ENCODE assay signal across 1 cellular context in the genomic region with DNA sequence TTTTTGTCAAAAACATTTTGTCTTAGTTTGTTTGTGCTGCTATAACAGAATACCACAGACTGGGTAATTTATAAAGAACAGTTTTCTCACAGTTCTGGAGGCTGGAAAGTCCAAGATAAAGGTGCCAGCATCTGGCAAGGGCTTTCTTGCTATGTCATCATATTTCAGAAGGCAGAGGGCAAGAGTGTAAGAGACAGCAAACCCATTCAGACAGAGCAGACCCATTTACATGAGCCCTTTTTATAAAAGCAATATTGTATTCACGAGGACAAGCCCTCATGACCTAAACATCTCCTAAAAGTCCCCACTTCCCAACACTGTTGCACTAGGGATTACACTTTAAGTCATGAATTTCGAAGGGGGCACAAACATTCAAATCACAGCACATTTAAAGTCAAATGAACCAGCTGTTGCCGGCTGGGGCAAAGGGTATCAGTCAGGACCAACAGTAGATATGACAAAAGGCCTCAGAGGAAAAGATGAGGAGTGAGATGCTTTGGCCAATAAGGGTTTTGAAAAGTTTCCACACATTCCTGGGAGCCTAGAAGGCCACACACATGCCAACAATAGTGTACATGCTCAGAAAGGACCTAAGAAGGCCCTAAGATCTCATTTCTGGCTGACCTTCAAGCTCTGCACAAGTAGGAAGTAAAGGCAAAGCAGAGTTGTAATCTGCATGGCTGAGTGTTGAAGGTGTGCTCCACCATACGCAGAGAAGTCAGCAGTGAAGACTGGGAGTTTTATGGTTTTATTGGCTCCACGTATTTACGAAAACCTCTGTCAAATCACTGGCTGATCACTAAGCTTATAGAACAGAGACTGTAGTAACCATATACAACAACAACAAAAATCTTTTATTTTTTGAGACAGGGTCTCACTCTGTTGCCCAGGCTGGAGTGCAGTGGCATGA.
TF ChIP-seq lines count a peak whose summit lies in the region.

No MANE protein-coding gene starts in this region.

TF ChIP-seq in WTC11, 78 proteins besides CTCF, POLR2A, EP300 and RAD21 (continued from another document):
- TF ChIP-seq, protein P1, sequence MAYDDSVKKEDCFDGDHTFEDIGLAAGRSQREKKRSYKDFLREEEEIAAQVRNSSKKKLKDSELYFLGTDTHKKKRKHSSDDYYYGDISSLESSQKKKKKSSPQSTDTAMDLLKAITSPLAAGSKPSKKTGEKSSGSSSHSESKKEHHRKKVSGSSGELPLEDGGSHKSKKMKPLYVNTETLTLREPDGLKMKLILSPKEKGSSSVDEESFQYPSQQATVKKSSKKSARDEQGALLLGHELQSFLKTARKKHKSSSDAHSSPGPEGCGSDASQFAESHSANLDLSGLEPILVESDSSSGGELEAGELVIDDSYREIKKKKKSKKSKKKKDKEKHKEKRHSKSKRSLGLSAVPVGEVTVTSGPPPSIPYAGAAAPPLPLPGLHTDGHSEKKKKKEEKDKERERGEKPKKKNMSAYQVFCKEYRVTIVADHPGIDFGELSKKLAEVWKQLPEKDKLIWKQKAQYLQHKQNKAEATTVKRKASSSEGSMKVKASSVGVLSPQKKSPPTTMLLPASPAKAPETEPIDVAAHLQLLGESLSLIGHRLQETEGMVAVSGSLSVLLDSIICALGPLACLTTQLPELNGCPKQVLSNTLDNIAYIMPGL (CRISPR knock-in tag; IDR thresholded peaks at IDR 0.05), result no peak
- TF ChIP-seq ZNF121 (CRISPR knock-in tag; IDR thresholded peaks at IDR 0.05), result no peak
- TF ChIP-seq MXD4 (CRISPR knock-in tag; IDR thresholded peaks at IDR 0.05; ENCODE audit: borderline replicate concordance), result no peak
- TF ChIP-seq, protein P2, sequence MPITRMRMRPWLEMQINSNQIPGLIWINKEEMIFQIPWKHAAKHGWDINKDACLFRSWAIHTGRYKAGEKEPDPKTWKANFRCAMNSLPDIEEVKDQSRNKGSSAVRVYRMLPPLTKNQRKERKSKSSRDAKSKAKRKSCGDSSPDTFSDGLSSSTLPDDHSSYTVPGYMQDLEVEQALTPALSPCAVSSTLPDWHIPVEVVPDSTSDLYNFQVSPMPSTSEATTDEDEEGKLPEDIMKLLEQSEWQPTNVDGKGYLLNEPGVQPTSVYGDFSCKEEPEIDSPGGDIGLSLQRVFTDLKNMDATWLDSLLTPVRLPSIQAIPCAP (CRISPR knock-in tag; IDR thresholded peaks at IDR 0.05), result no peak
- TF ChIP-seq NR3C1 (CRISPR knock-in tag; conservative IDR thresholded peaks at IDR 0.05; ENCODE audit: low read depth), result no peak
- TF ChIP-seq, protein P3, sequence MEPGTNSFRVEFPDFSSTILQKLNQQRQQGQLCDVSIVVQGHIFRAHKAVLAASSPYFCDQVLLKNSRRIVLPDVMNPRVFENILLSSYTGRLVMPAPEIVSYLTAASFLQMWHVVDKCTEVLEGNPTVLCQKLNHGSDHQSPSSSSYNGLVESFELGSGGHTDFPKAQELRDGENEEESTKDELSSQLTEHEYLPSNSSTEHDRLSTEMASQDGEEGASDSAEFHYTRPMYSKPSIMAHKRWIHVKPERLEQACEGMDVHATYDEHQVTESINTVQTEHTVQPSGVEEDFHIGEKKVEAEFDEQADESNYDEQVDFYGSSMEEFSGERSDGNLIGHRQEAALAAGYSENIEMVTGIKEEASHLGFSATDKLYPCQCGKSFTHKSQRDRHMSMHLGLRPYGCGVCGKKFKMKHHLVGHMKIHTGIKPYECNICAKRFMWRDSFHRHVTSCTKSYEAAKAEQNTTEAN (CRISPR knock-in tag; IDR thresholded peaks at IDR 0.05), result no peak
- TF ChIP-seq ZNF671 (CRISPR knock-in tag; IDR thresholded peaks at IDR 0.05), result no peak
- TF ChIP-seq, protein P4, sequence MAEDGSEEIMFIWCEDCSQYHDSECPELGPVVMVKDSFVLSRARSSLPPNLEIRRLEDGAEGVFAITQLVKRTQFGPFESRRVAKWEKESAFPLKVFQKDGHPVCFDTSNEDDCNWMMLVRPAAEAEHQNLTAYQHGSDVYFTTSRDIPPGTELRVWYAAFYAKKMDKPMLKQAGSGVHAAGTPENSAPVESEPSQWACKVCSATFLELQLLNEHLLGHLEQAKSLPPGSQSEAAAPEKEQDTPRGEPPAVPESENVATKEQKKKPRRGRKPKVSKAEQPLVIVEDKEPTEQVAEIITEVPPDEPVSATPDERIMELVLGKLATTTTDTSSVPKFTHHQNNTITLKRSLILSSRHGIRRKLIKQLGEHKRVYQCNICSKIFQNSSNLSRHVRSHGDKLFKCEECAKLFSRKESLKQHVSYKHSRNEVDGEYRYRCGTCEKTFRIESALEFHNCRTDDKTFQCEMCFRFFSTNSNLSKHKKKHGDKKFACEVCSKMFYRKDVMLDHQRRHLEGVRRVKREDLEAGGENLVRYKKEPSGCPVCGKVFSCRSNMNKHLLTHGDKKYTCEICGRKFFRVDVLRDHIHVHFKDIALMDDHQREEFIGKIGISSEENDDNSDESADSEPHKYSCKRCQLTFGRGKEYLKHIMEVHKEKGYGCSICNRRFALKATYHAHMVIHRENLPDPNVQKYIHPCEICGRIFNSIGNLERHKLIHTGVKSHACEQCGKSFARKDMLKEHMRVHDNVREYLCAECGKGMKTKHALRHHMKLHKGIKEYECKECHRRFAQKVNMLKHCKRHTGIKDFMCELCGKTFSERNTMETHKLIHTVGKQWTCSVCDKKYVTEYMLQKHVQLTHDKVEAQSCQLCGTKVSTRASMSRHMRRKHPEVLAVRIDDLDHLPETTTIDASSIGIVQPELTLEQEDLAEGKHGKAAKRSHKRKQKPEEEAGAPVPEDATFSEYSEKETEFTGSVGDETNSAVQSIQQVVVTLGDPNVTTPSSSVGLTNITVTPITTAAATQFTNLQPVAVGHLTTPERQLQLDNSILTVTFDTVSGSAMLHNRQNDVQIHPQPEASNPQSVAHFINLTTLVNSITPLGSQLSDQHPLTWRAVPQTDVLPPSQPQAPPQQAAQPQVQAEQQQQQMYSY (CRISPR knock-in tag; IDR thresholded peaks at IDR 0.05), result no peak
- no peak for TF ChIP-seq JUN (CRISPR knock-in tag; IDR thresholded peaks at IDR 0.05)
- TF ChIP-seq NFYB (CRISPR knock-in tag; conservative IDR thresholded peaks at IDR 0.05; ENCODE audit: low read depth), result no peak
- TF ChIP-seq, protein P5, sequence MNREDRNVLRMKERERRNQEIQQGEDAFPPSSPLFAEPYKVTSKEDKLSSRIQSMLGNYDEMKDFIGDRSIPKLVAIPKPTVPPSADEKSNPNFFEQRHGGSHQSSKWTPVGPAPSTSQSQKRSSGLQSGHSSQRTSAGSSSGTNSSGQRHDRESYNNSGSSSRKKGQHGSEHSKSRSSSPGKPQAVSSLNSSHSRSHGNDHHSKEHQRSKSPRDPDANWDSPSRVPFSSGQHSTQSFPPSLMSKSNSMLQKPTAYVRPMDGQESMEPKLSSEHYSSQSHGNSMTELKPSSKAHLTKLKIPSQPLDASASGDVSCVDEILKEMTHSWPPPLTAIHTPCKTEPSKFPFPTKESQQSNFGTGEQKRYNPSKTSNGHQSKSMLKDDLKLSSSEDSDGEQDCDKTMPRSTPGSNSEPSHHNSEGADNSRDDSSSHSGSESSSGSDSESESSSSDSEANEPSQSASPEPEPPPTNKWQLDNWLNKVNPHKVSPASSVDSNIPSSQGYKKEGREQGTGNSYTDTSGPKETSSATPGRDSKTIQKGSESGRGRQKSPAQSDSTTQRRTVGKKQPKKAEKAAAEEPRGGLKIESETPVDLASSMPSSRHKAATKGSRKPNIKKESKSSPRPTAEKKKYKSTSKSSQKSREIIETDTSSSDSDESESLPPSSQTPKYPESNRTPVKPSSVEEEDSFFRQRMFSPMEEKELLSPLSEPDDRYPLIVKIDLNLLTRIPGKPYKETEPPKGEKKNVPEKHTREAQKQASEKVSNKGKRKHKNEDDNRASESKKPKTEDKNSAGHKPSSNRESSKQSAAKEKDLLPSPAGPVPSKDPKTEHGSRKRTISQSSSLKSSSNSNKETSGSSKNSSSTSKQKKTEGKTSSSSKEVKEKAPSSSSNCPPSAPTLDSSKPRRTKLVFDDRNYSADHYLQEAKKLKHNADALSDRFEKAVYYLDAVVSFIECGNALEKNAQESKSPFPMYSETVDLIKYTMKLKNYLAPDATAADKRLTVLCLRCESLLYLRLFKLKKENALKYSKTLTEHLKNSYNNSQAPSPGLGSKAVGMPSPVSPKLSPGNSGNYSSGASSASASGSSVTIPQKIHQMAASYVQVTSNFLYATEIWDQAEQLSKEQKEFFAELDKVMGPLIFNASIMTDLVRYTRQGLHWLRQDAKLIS (CRISPR knock-in tag; IDR thresholded peaks at IDR 0.05; ENCODE audit: borderline replicate concordance), result no peak
